ENCODE assay signal across 1 cellular context in the genomic region with DNA sequence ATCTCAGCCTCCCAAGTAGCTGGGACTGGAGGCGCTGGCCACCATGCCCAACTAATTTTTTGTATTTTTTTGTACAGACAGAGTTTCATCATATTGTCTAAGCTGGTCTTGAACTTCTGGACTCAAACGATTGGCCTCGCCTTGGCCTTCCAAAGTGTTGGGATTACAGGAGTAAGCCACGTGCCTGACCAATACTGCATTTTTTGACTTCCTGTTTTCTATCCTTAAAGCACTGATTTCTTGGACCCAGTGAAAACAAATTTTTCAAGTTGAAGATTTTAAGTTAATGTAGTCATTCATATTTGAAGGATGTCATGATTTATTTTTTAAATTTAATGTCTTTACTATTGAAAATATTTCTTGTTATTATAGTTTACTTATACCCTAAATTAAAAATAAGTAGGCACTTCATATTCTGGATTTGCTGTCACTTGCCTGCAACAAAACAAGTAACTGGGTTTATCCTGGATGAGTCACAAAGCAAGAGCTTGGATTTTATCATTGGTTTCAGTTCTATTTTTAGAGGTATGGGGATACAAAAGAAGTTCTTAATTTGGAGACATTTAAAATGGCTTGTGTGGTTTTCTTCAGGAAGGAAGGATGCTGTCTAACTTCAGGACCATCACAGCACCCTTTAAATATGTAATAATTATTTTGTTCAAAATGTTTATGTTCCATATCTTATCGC.
TF ChIP-seq lines count a peak whose summit lies in the region.

No MANE protein-coding gene starts in this region.

TF ChIP-seq in K562, 482 proteins besides CTCF, POLR2A, EP300 and RAD21 (continued from another document and continues in another):
- TF ChIP-seq NKRF (IDR thresholded peaks at IDR 0.05; ENCODE audit: borderline replicate concordance) (no peak), CEBPG (CRISPR knock-in tag; IDR thresholded peaks at IDR 0.05) (no peak), CEBPG (tag; conservative IDR thresholded peaks at IDR 0.05 in 1 of 2, IDR thresholded peaks at IDR 0.05 in 1 of 2) (peak in 1 of 2 experiments; percentile 64; a peak in 2 of 4 replicates), MTA1 (IDR thresholded peaks at IDR 0.05; ENCODE audit: borderline replicate concordance) (no peak), SOX6 (IDR thresholded peaks at IDR 0.05) (0 out of 2 replicates have a peak, but pooled peaks have one; percentile 27), MBD1 (CRISPR knock-in tag; IDR thresholded peaks at IDR 0.05) (no peak), KDM1A (IDR thresholded peaks at IDR 0.05) (peak; percentile 52 to 58; a peak in 3 of 4 replicates), DNMT1 (IDR thresholded peaks at IDR 0.05) (no peak), NFRKB (IDR thresholded peaks at IDR 0.05; ENCODE audit: low read depth) (no peak), SNAPC5 (CRISPR knock-in tag; IDR thresholded peaks at IDR 0.05) (no peak), ZNF512 (tag; IDR thresholded peaks at IDR 0.05) (no peak), FOXM1 (IDR thresholded peaks at IDR 0.05; ENCODE audit: low read depth) (no peak), FOXM1 (CRISPR knock-in tag; IDR thresholded peaks at IDR 0.05; ENCODE audit: low read depth) (no peak), ZBTB17 (CRISPR knock-in tag; IDR thresholded peaks at IDR 0.05) (no peak), RNF2 (IDR thresholded peaks at IDR 0.05) (no peak), MEF2D (tag; conservative IDR thresholded peaks at IDR 0.05; ENCODE audit: low read depth) (peak; percentile 88), ZNF644 (tag; IDR thresholded peaks at IDR 0.05; ENCODE audit: low read depth) (no peak), RHOXF2B (CRISPR knock-in tag; conservative IDR thresholded peaks at IDR 0.05) (no peak), ZBTB11 (CRISPR knock-in tag; IDR thresholded peaks at IDR 0.05) (no peak), PHF20 (IDR thresholded peaks at IDR 0.05; ENCODE audit: partially characterized antibody) (no peak), BCL6 (CRISPR knock-in tag; IDR thresholded peaks at IDR 0.05) (no peak), E2F5 (CRISPR knock-in tag; IDR thresholded peaks at IDR 0.05) (no peak), THRA (IDR thresholded peaks at IDR 0.05) (no peak), KLF6 (CRISPR knock-in tag; IDR thresholded peaks at IDR 0.05; ENCODE audit: borderline replicate concordance) (no peak), ETV1 (tag; conservative IDR thresholded peaks at IDR 0.05; ENCODE audit: low read depth) (no peak), TAF1 (IDR thresholded peaks at IDR 0.05; ENCODE audit: control insufficient read depth, extremely low read depth, insufficient read depth, low read length, severe bottlenecking) (no peak), JUND (IDR thresholded peaks at IDR 0.05; ENCODE audit: borderline replicate concordance, low read depth, low read length) (peak; percentile 83), JUND (tag; IDR thresholded peaks at IDR 0.05; ENCODE audit: borderline replicate concordance, low read depth, low read length) (peak; percentile 29; the same call in 2 of the 3 replicates), KAT8 (IDR thresholded peaks at IDR 0.05; ENCODE audit: low read depth) (no peak), HDAC3 (IDR thresholded peaks at IDR 0.05; ENCODE audit: borderline replicate concordance, partially characterized antibody) (no peak), NUFIP1 (IDR thresholded peaks at IDR 0.05; ENCODE audit: partially characterized antibody) (no peak), TCF3 (CRISPR knock-in tag; IDR thresholded peaks at IDR 0.05) (no peak)
- TF ChIP-seq, protein P1, sequence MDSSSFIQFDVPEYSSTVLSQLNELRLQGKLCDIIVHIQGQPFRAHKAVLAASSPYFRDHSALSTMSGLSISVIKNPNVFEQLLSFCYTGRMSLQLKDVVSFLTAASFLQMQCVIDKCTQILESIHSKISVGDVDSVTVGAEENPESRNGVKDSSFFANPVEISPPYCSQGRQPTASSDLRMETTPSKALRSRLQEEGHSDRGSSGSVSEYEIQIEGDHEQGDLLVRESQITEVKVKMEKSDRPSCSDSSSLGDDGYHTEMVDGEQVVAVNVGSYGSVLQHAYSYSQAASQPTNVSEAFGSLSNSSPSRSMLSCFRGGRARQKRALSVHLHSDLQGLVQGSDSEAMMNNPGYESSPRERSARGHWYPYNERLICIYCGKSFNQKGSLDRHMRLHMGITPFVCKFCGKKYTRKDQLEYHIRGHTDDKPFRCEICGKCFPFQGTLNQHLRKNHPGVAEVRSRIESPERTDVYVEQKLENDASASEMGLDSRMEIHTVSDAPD (CRISPR knock-in tag; IDR thresholded peaks at IDR 0.05), result no peak
- TF ChIP-seq, protein P2, sequence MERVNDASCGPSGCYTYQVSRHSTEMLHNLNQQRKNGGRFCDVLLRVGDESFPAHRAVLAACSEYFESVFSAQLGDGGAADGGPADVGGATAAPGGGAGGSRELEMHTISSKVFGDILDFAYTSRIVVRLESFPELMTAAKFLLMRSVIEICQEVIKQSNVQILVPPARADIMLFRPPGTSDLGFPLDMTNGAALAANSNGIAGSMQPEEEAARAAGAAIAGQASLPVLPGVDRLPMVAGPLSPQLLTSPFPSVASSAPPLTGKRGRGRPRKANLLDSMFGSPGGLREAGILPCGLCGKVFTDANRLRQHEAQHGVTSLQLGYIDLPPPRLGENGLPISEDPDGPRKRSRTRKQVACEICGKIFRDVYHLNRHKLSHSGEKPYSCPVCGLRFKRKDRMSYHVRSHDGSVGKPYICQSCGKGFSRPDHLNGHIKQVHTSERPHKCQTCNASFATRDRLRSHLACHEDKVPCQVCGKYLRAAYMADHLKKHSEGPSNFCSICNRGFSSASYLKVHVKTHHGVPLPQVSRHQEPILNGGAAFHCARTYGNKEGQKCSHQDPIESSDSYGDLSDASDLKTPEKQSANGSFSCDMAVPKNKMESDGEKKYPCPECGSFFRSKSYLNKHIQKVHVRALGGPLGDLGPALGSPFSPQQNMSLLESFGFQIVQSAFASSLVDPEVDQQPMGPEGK (CRISPR knock-in tag; IDR thresholded peaks at IDR 0.05; ENCODE audit: borderline replicate concordance), result no peak
